In genomic region chr13:34302596-34302995, GRCh38 we compare ENCODE assay signal across 32 cellular contexts.
"Had no signal": no experiment of that assay in that cellular context is flagged by ENCODE, and none has a peak within 500 bp of the region (broad histone marks: within the 10 kb centered on the region; RNA-seq: fewer than 3 reads in every experiment).

No MANE protein-coding gene starts in this region.

- H3K79me2 ChIP-seq: hepatocyte had no signal

- H3K36me3 ChIP-seq: brain microvascular endothelial cell, cardiac muscle cell, colonic mucosa, gastrocnemius medialis, heart right ventricle, WERI-Rb-1 had no signal

- H3K36me3 Mint-ChIP-seq: activated naive CD8-positive, alpha-beta T cell had no signal

- H3K4me2 ChIP-seq: hepatocyte had no signal

- ATAC-seq: activated CD4-positive, CD25-positive, alpha-beta regulatory T cell treated with anti-CD3 and anti-CD28 coated beads, Interleukin-2, amount 50 U/mL, for 24 hours; activated CD8-positive, alpha-beta T cell treated with anti-CD3 and anti-CD28 coated beads for 36 hours; activated T-cell treated with anti-CD3 and anti-CD28 coated beads, Interleukin-2, amount 50 U/mL, for 4 hours; activated T-helper 17 cell treated with anti-CD3 and anti-CD28 coated beads, Interleukin-2, amount 50 U/mL, for 72 hours; gastrocnemius medialis; heart right ventricle; T-helper 17 cell had no signal

- H3K27me3 ChIP-seq: brain microvascular endothelial cell, cardiac muscle cell, colonic mucosa, gastrocnemius medialis, heart right ventricle, hepatocyte had no signal

- H3K4me3 Mint-ChIP-seq: activated B cell treated with CpG ODN at 0.5 μM for 24 hours; activated CD8-positive, alpha-beta T cell treated with anti-CD3 and anti-CD28 coated beads for 36 hours; activated naive CD8-positive, alpha-beta T cell; activated T-cell treated with anti-CD3 and anti-CD28 coated beads, Interleukin-2, amount 50 U/mL, for 4 hours; activated T-helper 17 cell treated with anti-CD3 and anti-CD28 coated beads, Interleukin-2, amount 50 U/mL, for 72 hours; T-helper 17 cell; T-helper 2 cell treated with Interferon-gamma antibody and Interleukin-4, amounts not matched to agents 5 μg/mL and 100 μg/mL, for 36 hours had no signal

- H3K4me1 Mint-ChIP-seq: activated B cell treated with CpG ODN at 0.5 μM for 24 hours; activated T-helper 17 cell treated with anti-CD3 and anti-CD28 coated beads, Interleukin-2, amount 50 U/mL, for 72 hours; T-helper 17 cell had no signal

- H3K27me3 Mint-ChIP-seq: activated B cell treated with CpG ODN at 0.5 μM for 24 hours; activated CD8-positive, alpha-beta T cell treated with anti-CD3 and anti-CD28 coated beads for 36 hours; T-helper 17 cell had no signal

- H3K27ac Mint-ChIP-seq: activated B cell treated with CpG ODN at 0.5 μM for 24 hours; activated CD8-positive, alpha-beta T cell treated with anti-CD3 and anti-CD28 coated beads for 36 hours; activated naive CD8-positive, alpha-beta T cell; activated T-helper 17 cell treated with anti-CD3 and anti-CD28 coated beads, Interleukin-2, amount 50 U/mL, for 72 hours; T-helper 17 cell; T-helper 2 cell treated with Interferon-gamma antibody and Interleukin-4, amounts not matched to agents 5 μg/mL and 100 μg/mL, for 36 hours had no signal

- H3K27ac ChIP-seq: brain microvascular endothelial cell, cardiac muscle cell, colonic mucosa, gastrocnemius medialis, heart right ventricle, hepatocyte, WERI-Rb-1 had no signal

- DNase-seq: activated B cell treated with CpG ODN at 0.5 μM for 24 hours; activated CD4-positive, alpha-beta T cell treated with anti-CD3 and anti-CD28 coated beads for 48 hours; activated CD4-positive, alpha-beta T cell treated with anti-CD3 and anti-CD28 coated beads, Interleukin-2, amount 50 U/mL, for 1 hour; activated CD4-positive, alpha-beta T cell treated with anti-CD3 and anti-CD28 coated beads, Interleukin-2, amount 50 U/mL, for 48 hours; activated CD8-positive, alpha-beta memory T cell treated with anti-CD3 and anti-CD28 coated beads for 24 hours; activated CD8-positive, alpha-beta T cell treated with anti-CD3 and anti-CD28 coated beads for 36 hours; activated effector memory CD4-positive, alpha-beta T cell treated with Interleukin-2 at 50 U/mL for 16 hours; activated gamma-delta T cell treated with Interleukin-2 at 50 U/mL for 16 hours; activated naive CD4-positive, alpha-beta T cell treated with anti-CD3 and anti-CD28 coated beads, Interleukin-2, amount 50 U/mL, for 16 hours; activated naive CD4-positive, alpha-beta T cell treated with Interleukin-2 at 50 U/mL for 16 hours; activated T-cell treated with anti-CD3 and anti-CD28 coated beads, Interleukin-2, amount 50 U/mL, for 4 hours; amniotic stem cell; anterior cingulate cortex; brain microvascular endothelial cell; central memory CD4-positive, alpha-beta T cell; cerebellar nuclear complex; colonic mucosa; effector CD8-positive, alpha-beta T cell; erythroblast; foreskin fibroblast; gastrocnemius medialis; heart right ventricle; T-helper 1 cell; T-helper 17 cell; T1000; WERI-Rb-1 had no signal

- H3K9me3 ChIP-seq: colonic mucosa, gastrocnemius medialis had no signal

- H3K4me3 ChIP-seq: cardiac muscle cell, colonic mucosa, gastrocnemius medialis, heart right ventricle, hepatocyte had no signal

- H2AFZ ChIP-seq: hepatocyte had no signal

- H3K4me1 ChIP-seq: colonic mucosa had no signal
